ENCODE assay signal across 15 cellular contexts in the genomic region with DNA sequence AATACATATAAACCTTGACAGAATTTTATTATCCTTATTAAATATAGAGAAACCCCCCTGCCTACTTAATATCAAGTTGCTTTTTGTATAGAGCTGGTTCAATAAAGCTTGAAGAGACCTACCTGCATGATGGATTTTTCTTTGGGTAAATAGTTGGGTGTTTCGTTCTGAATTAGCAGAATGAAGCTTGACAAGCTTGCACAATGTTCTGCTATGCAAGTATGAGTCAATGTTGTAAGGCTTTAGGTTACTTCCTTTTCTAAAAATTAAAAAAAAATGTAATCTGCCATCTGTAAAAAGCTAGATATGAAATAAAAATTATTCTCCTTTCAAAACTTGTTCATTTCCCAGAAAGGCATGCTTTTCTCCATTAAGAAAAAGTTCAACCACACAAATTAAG.
"Had no signal": no experiment of that assay in that cellular context is flagged by ENCODE, and none has a peak within 500 bp of the region (broad histone marks: within the 10 kb centered on the region; RNA-seq: fewer than 3 reads in every experiment).

No MANE protein-coding gene starts in this region.

- ATAC-seq: left cardiac atrium, lower lobe of right lung had no signal

- H3K27me3 Mint-ChIP-seq: activated naive CD4-positive, alpha-beta T cell treated with anti-CD3 and anti-CD28 coated beads, Interleukin-2, amount 50 U/mL, for 24 hours had no signal

- H3K27me3 ChIP-seq: neural progenitor cell, right atrium auricular region, tibial artery, vagina had no signal

- H3K4me3 ChIP-seq: lower lobe of right lung, neural progenitor cell, right atrium auricular region, tibial artery, vagina had no signal

- H3K9me3 Mint-ChIP-seq: neural progenitor cell had no signal

- H3K27ac ChIP-seq: lower lobe of right lung, neural progenitor cell, parathyroid adenoma, right atrium auricular region, tibial artery, vagina had no signal

- H3K36me3 ChIP-seq: lower lobe of right lung, neural progenitor cell, right atrium auricular region, tibial artery, vagina had no signal

- H3K36me3 Mint-ChIP-seq: activated naive CD4-positive, alpha-beta T cell treated with anti-CD3 and anti-CD28 coated beads, Interleukin-2, amount 50 U/mL, for 24 hours; brain; mesothelial cell of epicardium; neural progenitor cell had no signal

- H3K4me1 ChIP-seq: lower lobe of right lung, neural progenitor cell, parathyroid adenoma, right atrium auricular region, tibial artery, vagina had no signal

- DNase-seq: activated CD4-positive, alpha-beta T cell treated with anti-CD3 and anti-CD28 coated beads, Interleukin-2, amount 50 U/mL, for 1 hour; amygdala; hypothalamus; left cardiac atrium; lower lobe of right lung; small intestine; T-helper 2 cell; tibial artery had no signal

- H3K9me3 ChIP-seq: lower lobe of right lung, right atrium auricular region, tibial artery, vagina had no signal

- H3K4me1 Mint-ChIP-seq: activated naive CD4-positive, alpha-beta T cell treated with anti-CD3 and anti-CD28 coated beads, Interleukin-2, amount 50 U/mL, for 24 hours; brain; mesothelial cell of epicardium; neural progenitor cell had no signal

- H3K27ac Mint-ChIP-seq: activated naive CD4-positive, alpha-beta T cell treated with anti-CD3 and anti-CD28 coated beads, Interleukin-2, amount 50 U/mL, for 24 hours; brain; mesothelial cell of epicardium; neural progenitor cell had no signal

- H3K9ac ChIP-seq: neural progenitor cell, parathyroid adenoma had no signal

- H3K4me3 Mint-ChIP-seq: activated naive CD4-positive, alpha-beta T cell treated with anti-CD3 and anti-CD28 coated beads, Interleukin-2, amount 50 U/mL, for 24 hours; brain; mesothelial cell of epicardium; neural progenitor cell had no signal
